Comparison of ENCODE assay signal across 8 cellular contexts in the genomic region with DNA sequence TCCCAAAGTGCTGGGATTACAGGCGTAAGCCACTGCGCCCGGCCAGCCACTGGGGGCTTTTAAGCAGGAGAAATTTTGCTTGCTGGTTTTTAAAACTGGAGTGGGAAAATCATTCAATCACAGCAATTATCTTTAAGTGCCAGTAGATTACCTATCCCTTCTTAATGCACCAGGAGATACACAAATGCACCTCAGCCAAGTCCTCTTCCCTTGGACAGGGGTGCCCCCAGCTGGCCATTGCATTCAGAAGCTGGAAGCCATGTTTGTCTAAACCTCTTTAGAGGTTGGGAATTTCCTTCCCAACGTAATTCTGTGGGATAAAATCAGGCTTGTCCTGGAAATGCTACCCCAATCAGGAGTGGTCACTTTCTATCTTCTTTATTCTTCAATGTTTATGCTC. TPM values are rescaled to one million over a fixed set of nuclear protein-coding genes. Genes with fewer than 3 reads are reported as not detected.
DNase-seq lines count a peak whose midpoint lies in the region; ATAC-seq and TF ChIP-seq lines count a peak whose summit lies in the region.

No MANE protein-coding gene starts in this region.

- no peak overlapping the region for H3K27ac Mint-ChIP-seq in glutamatergic neuron (ENCODE audit: unreplicated experiment)

- H3K9me3 Mint-ChIP-seq in glutamatergic neuron (ENCODE audit: unreplicated experiment) = no peaks in the 10 kb centered on the region

- H3K4me1 ChIP-seq in testis = no peaks in the 10 kb centered on the region

- H3K4me3 Mint-ChIP-seq in glutamatergic neuron (ENCODE audit: unreplicated experiment) = no peak overlapping the region

- H3K27me3 ChIP-seq in testis = no peaks in the 10 kb centered on the region

- H3K36me3 Mint-ChIP-seq in glutamatergic neuron (ENCODE audit: unreplicated experiment) = no peaks in the 10 kb centered on the region

- no peak for ATAC-seq in HG03196 (IDR thresholded peaks at IDR 0.05; ENCODE audit: unreplicated experiment)

- intact Hi-C loops in testis (cut with DNase I; ENCODE audit: low total_unique reads) = no loop called here

- H3K4me3 ChIP-seq in testis = no peak overlapping the region

- no peak overlapping the region for H3K27ac ChIP-seq in testis

- no peaks in the 10 kb centered on the region for H3K4me1 Mint-ChIP-seq in glutamatergic neuron (ENCODE audit: low read depth, unreplicated experiment)

- no peaks in the 10 kb centered on the region for H3K36me3 ChIP-seq in testis (ENCODE audit: low read depth, missing control alignments)

- H3K9me3 ChIP-seq in testis = no peaks in the 10 kb centered on the region

- DNase-seq in SHP77 (lab: John Stamatoyannopoulos, UW) (peak; percentile 7 to 19), SHP77 treated with DMSO at 0.1 percent for 48 hours (lab: John Stamatoyannopoulos, UW) (no peak), HuH-7.5 (ENCODE audit: low spot score) (peak; percentile 36), T-helper 9 cell (peak; percentile 4), glutamatergic neuron (peak; percentile 23), testis (peak; percentile 31), NCI-H128 (lab: John Stamatoyannopoulos, UW; ENCODE audit: unreplicated experiment) (no peak)

- 75 to 81% methylated on average over 4 of the region's 4 CpGs for WGBS in testis, 2 donors

- no peaks in the 10 kb centered on the region for H3K27me3 Mint-ChIP-seq in glutamatergic neuron (ENCODE audit: unreplicated experiment)

- no peak for TF ChIP-seq CTCF in glutamatergic neuron (IDR thresholded peaks at IDR 0.05; ENCODE audit: partially characterized antibody, unreplicated experiment)
- no peak for TF ChIP-seq CTCF in testis (IDR thresholded peaks at IDR 0.05)

- TF ChIP-seq POLR2A in testis (IDR thresholded peaks at IDR 0.05) = no peak

RNA-seq across cellular contexts. Expression of gene MIX23, which starts 26.6 kb away (rescaled TPM):
- total RNA-seq in glutamatergic neuron (ENCODE audit: unreplicated experiment) (20.2 TPM), testis (10 to 100 TPM; 19.3 to 19.9 TPM)
- polyA plus RNA-seq in testis (ENCODE audit: insufficient read depth, low read depth, low replicate concordance) = 21.0 TPM

RNA-seq across cellular contexts. Expression of gene FAM162A, which starts 27.6 kb away (rescaled TPM):
- total RNA-seq in glutamatergic neuron (ENCODE audit: unreplicated experiment) (12.7 TPM), testis (10 to 100 TPM; 16.0 to 17.7 TPM)
- polyA plus RNA-seq in testis (ENCODE audit: insufficient read depth, low read depth, low replicate concordance) = 77.7 TPM

RNA-seq across cellular contexts. Expression of gene CSTA, which starts 31.4 kb away (rescaled TPM):
- total RNA-seq in glutamatergic neuron (ENCODE audit: unreplicated experiment) (not detected), testis (1 to 10 TPM in 1 of 2 donors, not detected in 1; 1.2 TPM)
- polyA plus RNA-seq in testis (ENCODE audit: insufficient read depth, low read depth, low replicate concordance) = 2.8 TPM

RNA-seq across cellular contexts. Expression of gene WDR5B, which starts 59.5 kb away (rescaled TPM):
- total RNA-seq in glutamatergic neuron (ENCODE audit: unreplicated experiment) (3.4 TPM), testis (1 to 10 TPM; 7.1 to 8.9 TPM)
- 5.1 TPM for polyA plus RNA-seq in testis (ENCODE audit: insufficient read depth, low read depth, low replicate concordance)

Comparison
In these comparisons a context has a peak if more than half of its experiments do, and no peak if none do; other contexts are left out.
1. DNase-seq: peak in SHP77 (2 of 2), HuH-7.5 (single experiment), T-helper 9 cell (single experiment), glutamatergic neuron (single experiment) and testis (single experiment); none in SHP77 treated with DMSO at 0.1 percent for 48 hours (single experiment) and NCI-H128 (single experiment).